ENCODE assay signal across 8 cellular contexts in the genomic region with DNA sequence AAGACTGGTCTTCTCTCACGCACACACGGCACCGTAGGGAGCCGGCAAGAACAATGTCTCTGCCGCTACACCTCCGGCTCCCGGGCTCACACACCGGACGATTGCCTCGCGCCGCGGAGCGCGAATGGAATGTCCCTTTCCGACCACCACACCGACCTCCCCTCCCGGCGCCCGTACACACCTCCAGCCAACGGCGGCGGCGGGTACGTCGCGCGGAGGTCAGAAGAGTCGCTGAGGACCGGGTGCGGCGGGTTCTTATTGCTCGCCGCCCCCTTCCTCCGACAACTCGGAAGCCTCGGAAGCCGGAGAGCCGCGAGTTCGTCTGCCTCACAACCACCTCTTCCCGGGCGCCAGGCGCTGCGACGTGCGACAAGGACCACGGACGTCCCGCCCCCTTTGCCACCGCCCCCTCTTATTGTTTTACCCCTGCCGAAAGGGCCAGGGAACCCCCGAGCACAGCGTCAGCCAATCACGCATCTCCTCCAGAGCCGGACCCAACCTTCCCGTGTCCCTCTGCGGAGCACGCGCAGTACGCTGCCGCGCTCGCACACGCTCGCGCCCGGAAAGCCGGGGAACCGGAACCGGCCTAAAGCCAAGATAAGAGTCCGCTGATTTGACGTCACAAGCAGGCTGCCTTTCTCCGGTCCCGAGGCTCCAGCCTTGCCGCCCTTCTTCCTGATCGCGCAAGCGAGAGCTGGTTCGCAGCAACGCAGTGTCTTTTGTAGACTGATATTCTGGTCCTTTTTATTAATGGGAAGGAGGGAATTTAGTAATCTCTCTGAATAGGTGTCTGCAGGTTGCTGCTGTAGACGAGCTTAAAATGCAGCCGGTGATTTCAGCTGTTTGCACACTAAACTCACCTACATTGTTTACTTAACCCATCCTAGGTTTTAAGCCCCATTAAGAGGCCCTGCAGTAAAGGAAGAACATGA. TPM values are rescaled to one million over a fixed set of nuclear protein-coding genes. Genes with fewer than 3 reads are reported as not detected.
DNase-seq lines count a peak whose midpoint lies in the region; ATAC-seq and TF ChIP-seq lines count a peak whose summit lies in the region.

A gene (minus strand): TSS at position 385 of the 932 bp plus-strand sequence. CDS start 11,386 bp downstream, outside the sequence.

- H3K27me3 ChIP-seq in ovary (no peaks in the 10 kb centered on the region), thyroid gland (no peaks in the 10 kb centered on the region)

- H3K27ac ChIP-seq in ovary (peak within 1 kb of the TSS; percentile 77 to 84), thyroid gland (peak within 1 kb of the TSS; percentile 92 to 96 (median 95))

- 0 to 1% (median 0%) methylated on average over 82 to 83 of the region's 83 CpGs for WGBS in ovary, 3 donors
- WGBS in thyroid gland, 2 donors, result 0% methylated on average over 38 to 42 of the region's 83 CpGs

- TF ChIP-seq POLR2A in ovary (IDR thresholded peaks at IDR 0.05), result peak; percentile 81
- TF ChIP-seq POLR2A in thyroid gland (IDR thresholded peaks at IDR 0.05), result peak; percentile 54 to 98

- TF ChIP-seq EP300 in ovary (IDR thresholded peaks at IDR 0.05), result no peak

- H3K36me3 ChIP-seq in ovary (no peaks in the 10 kb centered on the region), thyroid gland (no peaks in the 10 kb centered on the region)

- no peaks in the 10 kb centered on the region for H3K27me3 Mint-ChIP-seq in activated naive CD8-positive, alpha-beta T cell treated with anti-CD3 and anti-CD28 coated beads, Interleukin-2, amount 50 U/mL, for 24 hours

- TF ChIP-seq CTCF in GM12865 (IDR thresholded peaks at IDR 0.05; ENCODE audit: insufficient read depth, low read depth, low read length, missing control alignments), result no peak
- peak in 1 of 3 donors; percentile 10 for TF ChIP-seq CTCF in ovary (IDR thresholded peaks at IDR 0.05)
- TF ChIP-seq CTCF in thyroid gland (IDR thresholded peaks at IDR 0.05), result no peak

- H3K4me3 ChIP-seq in GM12865 (ENCODE audit: low read depth, low read length) (peak within 1 kb of the TSS; percentile 99), ovary (peak within 1 kb of the TSS; percentile 90), thyroid gland (replicated peaks in 1 of 3) (peak within 1 kb of the TSS; percentile 87 to 89 (median 88))

- H3K9me3 ChIP-seq in ovary (no peaks in the 10 kb centered on the region), thyroid gland (no peaks in the 10 kb centered on the region)

- intact Hi-C loops in Right ventricle myocardium inferior (cut with DNase I), result loop anchor here (1.0 to 5.0 kb wide), 2 partner anchors 51 to 161 kb away; a partner anchor contains a TSS
- intact Hi-C loops in ovary (cut with DNase I), result loop anchor here in 3 of 4 donors (1.0 to 10.0 kb wide), 3 partner anchors 51 to 52 kb away; a partner anchor contains a TSS
- intact Hi-C loops in thyroid gland (cut with DNase I), result loop anchor here (5.0 kb wide), 1 partner anchor 49 kb away; a partner anchor contains a TSS

- peaks cover 10% of the 10 kb centered on the region for H3K4me1 ChIP-seq in ovary (ENCODE audit: insufficient read depth)
- H3K4me1 ChIP-seq in thyroid gland, result peaks cover 14 to 26% of the 10 kb centered on the region in 2 donors

- DNase-seq in GM12865 (ENCODE audit: low read depth) (peak; percentile 99), NCI-H1417 treated with DMSO at 0.1 percent for 48 hours (lab: John Stamatoyannopoulos, UW) (peak; percentile 93), SW480 (ENCODE audit: low spot score) (peak; percentile 95), Right ventricle myocardium inferior (ENCODE audit: missing footprints) (peak; percentile 99), ovary (peak; percentile 97), thyroid gland (peak; percentile 99)
- DNase-seq in activated naive CD8-positive, alpha-beta T cell treated with anti-CD3 and anti-CD28 coated beads, Interleukin-2, amount 50 U/mL, for 24 hours, result peak; percentile 95

- no peaks in the 10 kb centered on the region for H3K9me3 Mint-ChIP-seq in activated naive CD8-positive, alpha-beta T cell treated with anti-CD3 and anti-CD28 coated beads, Interleukin-2, amount 50 U/mL, for 24 hours

- H3K27ac Mint-ChIP-seq in activated naive CD8-positive, alpha-beta T cell treated with anti-CD3 and anti-CD28 coated beads, Interleukin-2, amount 50 U/mL, for 24 hours, result peak within 1 kb of the TSS; percentile 98

- H3K4me1 Mint-ChIP-seq in activated naive CD8-positive, alpha-beta T cell treated with anti-CD3 and anti-CD28 coated beads, Interleukin-2, amount 50 U/mL, for 24 hours, result peaks cover 50% of the 10 kb centered on the region

- ATAC-seq in HG02763 (IDR thresholded peaks at IDR 0.05; ENCODE audit: unreplicated experiment) (peak; percentile 95), Right ventricle myocardium inferior (peak; percentile 99)
- ATAC-seq in activated naive CD8-positive, alpha-beta T cell treated with anti-CD3 and anti-CD28 coated beads, Interleukin-2, amount 50 U/mL, for 24 hours, result peak; percentile 95

- H3K4me3 Mint-ChIP-seq in activated naive CD8-positive, alpha-beta T cell treated with anti-CD3 and anti-CD28 coated beads, Interleukin-2, amount 50 U/mL, for 24 hours, result peak within 1 kb of the TSS; percentile 97

- H3K36me3 Mint-ChIP-seq in activated naive CD8-positive, alpha-beta T cell treated with anti-CD3 and anti-CD28 coated beads, Interleukin-2, amount 50 U/mL, for 24 hours (ENCODE audit: low read depth), result peaks cover 19% of the 10 kb centered on the region

RNA-seq across cellular contexts. Expression of the gene that starts here (rescaled TPM):
- total RNA-seq in Right ventricle myocardium inferior (65.5 TPM), ovary (10 to 100 TPM; 56.0 to 96.5 (median 83.1) TPM), thyroid gland (100 to 1,000 TPM; 117 to 179 (median 139) TPM)
- 100 to 1,000 TPM in 1 of 2 donors, 10 to 100 TPM in 1; 31.4 to 122 TPM for polyA plus RNA-seq in ovary

Comparison
In these comparisons a context has a peak if more than half of its experiments do, and no peak if none do; other contexts are left out.
1. Peak in every context shown above with its lines: DNase-seq, ATAC-seq, H3K4me3 ChIP-seq and H3K27ac ChIP-seq.